ENCODE assay signal across 15 cellular contexts in the genomic region with DNA sequence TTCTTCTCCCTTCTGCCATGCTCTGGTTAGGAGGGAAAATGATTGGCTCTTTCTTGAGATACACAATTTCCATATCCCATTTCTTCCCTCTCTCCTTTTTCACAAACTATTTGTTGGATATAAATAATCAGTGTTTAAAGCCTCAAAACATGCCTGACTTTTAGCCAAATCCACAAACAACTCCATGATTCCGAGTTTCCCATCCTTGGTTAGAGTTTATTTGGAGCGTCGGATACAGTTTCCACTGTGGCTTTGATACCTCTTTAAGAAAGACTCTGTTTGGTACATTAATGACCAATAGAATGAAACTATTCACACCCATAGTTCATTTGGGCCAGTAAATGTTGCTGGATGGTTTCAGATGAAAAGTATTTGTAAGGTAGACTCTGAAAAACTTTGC. TPM values are rescaled to one million over a fixed set of nuclear protein-coding genes. Genes with fewer than 3 reads are reported as not detected.
DNase-seq lines count a peak whose midpoint lies in the region; ATAC-seq and TF ChIP-seq lines count a peak whose summit lies in the region.
"Had no signal": no experiment of that assay in that cellular context is flagged by ENCODE, and none has a peak within 500 bp of the region (broad histone marks: within the 10 kb centered on the region; RNA-seq: fewer than 3 reads in every experiment).

No MANE protein-coding gene starts in this region.

- no peak overlapping the region for H3K4me3 Mint-ChIP-seq in CD14-positive monocyte
- H3K4me3 Mint-ChIP-seq: dendritic cell treated with granulocyte-macrophage colony-stimulating factor and Interleukin-4, amounts not matched to agents 40 ng/mL and 50 ng/mL, for 4 days; nephron had no signal

- peak overlapping the region; percentile 77 to 94 for H3K18ac ChIP-seq in mesenchymal stem cell (ENCODE audit: low read depth in 1 of 2, low read length in 2 of 2)

- intact Hi-C loops in CD14-positive monocyte (cut with micrococcal nuclease) = no loop called here

- no peaks in the 10 kb centered on the region for H3K4me1 Mint-ChIP-seq in CD14-positive monocyte

- H3K9me3 Mint-ChIP-seq in CD14-positive monocyte = peaks cover 0 to 3% (median 0%) of the 10 kb centered on the region in 7 donors
- H3K9me3 Mint-ChIP-seq: dendritic cell treated with granulocyte-macrophage colony-stimulating factor and Interleukin-4, amounts not matched to agents 40 ng/mL and 50 ng/mL, for 4 days; nephron had no signal

- H3K4ac ChIP-seq in mesenchymal stem cell (ENCODE audit: low read depth in 1 of 2, low read length in 2 of 2) = peak overlapping the region in 1 of 2 experiments; percentile 16

- no peak overlapping the region for H3K27ac Mint-ChIP-seq in CD14-positive monocyte
- H3K27ac Mint-ChIP-seq: dendritic cell treated with granulocyte-macrophage colony-stimulating factor and Interleukin-4, amounts not matched to agents 40 ng/mL and 50 ng/mL, for 4 days had no signal

- WGBS in mesenchymal stem cell = 82% methylated on average over 3 of the region's 3 CpGs
- 27% methylated on average over 3 of the region's 3 CpGs for WGBS in suprapubic skin

- H3K36me3 ChIP-seq in brain microvascular endothelial cell (replicated peaks) (no peaks in the 10 kb centered on the region), mesenchymal stem cell (ENCODE audit: control insufficient read depth in 1 of 2, insufficient read depth in 2 of 2, low read depth in 1 of 2, low read length in 2 of 2) (no peaks in the 10 kb centered on the region), suprapubic skin (no peaks in the 10 kb centered on the region)
- H3K36me3 ChIP-seq: HAP-1 had no signal

- TF ChIP-seq CTCF in brain microvascular endothelial cell (IDR thresholded peaks at IDR 0.05; ENCODE audit: low read depth, low read length, missing control alignments) (no peak), suprapubic skin (IDR thresholded peaks at IDR 0.05) (no peak), GM13976 (IDR thresholded peaks at IDR 0.05; ENCODE audit: borderline replicate concordance, control extremely low read depth, extremely low read depth, insufficient read depth, missing control alignments) (no peak), CD14-positive monocyte (IDR thresholded peaks at IDR 0.05) (no peak)

- no peak overlapping the region for H4K8ac ChIP-seq in mesenchymal stem cell (ENCODE audit: low read length)

- no peak overlapping the region for H2BK120ac ChIP-seq in mesenchymal stem cell (ENCODE audit: low read depth, low read length)

- H3K36me3 Mint-ChIP-seq in CD14-positive monocyte = no peaks in the 10 kb centered on the region

- TF ChIP-seq POLR2A in suprapubic skin (IDR thresholded peaks at IDR 0.05) = no peak

- peaks cover 7 to 15% (median 11%) of the 10 kb centered on the region in 3 donors for H3K27me3 Mint-ChIP-seq in CD14-positive monocyte (ENCODE audit: low read depth in 3 of 3)

- H3K9me3 ChIP-seq in mesenchymal stem cell (ENCODE audit: control insufficient read depth, low read length) (no peaks in the 10 kb centered on the region), suprapubic skin (no peaks in the 10 kb centered on the region)
- H3K9me3 ChIP-seq: HAP-1 had no signal

- peak overlapping the region; percentile 97 for H4K91ac ChIP-seq in mesenchymal stem cell (ENCODE audit: low read length)

- no peak overlapping the region for H3K23ac ChIP-seq in mesenchymal stem cell (ENCODE audit: low read length in 2 of 2)

- H3K4me3 ChIP-seq in brain microvascular endothelial cell (ENCODE audit: low read depth, low read length) (no peak overlapping the region), mesenchymal stem cell (ENCODE audit: insufficient read depth in 1 of 2, low read depth in 1 of 2, low read length in 2 of 2) (no peak overlapping the region), suprapubic skin (no peak overlapping the region)
- H3K4me3 ChIP-seq: HAP-1 had no signal

- DNase-seq in NCI-H226 (peak; percentile 36), brain microvascular endothelial cell (no peak), mesenchymal stem cell (peak; percentile 38), suprapubic skin (ENCODE audit: low spot score in 2 of 2) (no peak), dermis blood vessel endothelial cell (no peak), GM13976 (ENCODE audit: low spot score) (no peak), CD14-positive monocyte (ENCODE audit: low spot score) (no peak)
- DNase-seq: anterior cingulate cortex; NCI-H2029 treated with DMSO at 0.1 percent for 48 hours; stimulated activated CD4-positive, alpha-beta T cell treated with anti-CD3 and anti-CD28 coated beads, Interleukin-1b, Interleukin-23, amount 100 ng/mL, for 48 hours had no signal

- peak overlapping the region; percentile 28 for H3K9ac ChIP-seq in mesenchymal stem cell (ENCODE audit: low read length)

- in situ Hi-C loops in brain microvascular endothelial cell (cut with HindIII; ENCODE audit: low pct_ligation_motif_present, low sequenced_read_pairs) = no loop called here
- in situ Hi-C loops in GM13976 (cut with MboI; ENCODE audit: low sequenced_read_pairs, unreplicated experiment) = no loop called here

- no peak for ATAC-seq in GM21360 (IDR thresholded peaks at IDR 0.05; ENCODE audit: unreplicated experiment)

- peaks cover 5% of the 10 kb centered on the region for H3K79me1 ChIP-seq in mesenchymal stem cell (replicated peaks; ENCODE audit: low read length, poor library complexity, severe bottlenecking)

- H3K4me2 ChIP-seq in mesenchymal stem cell (ENCODE audit: low read length, poor library complexity, severe bottlenecking) = no peak overlapping the region

- peak overlapping the region; percentile 69 for H3K27ac ChIP-seq in brain microvascular endothelial cell
- peak overlapping the region; percentile 97 for H3K27ac ChIP-seq in mesenchymal stem cell (ENCODE audit: low read length, poor library complexity, severe bottlenecking)
- peak overlapping the region; percentile 22 for H3K27ac ChIP-seq in suprapubic skin
- H3K27ac ChIP-seq: C4-2B had no signal

- H3K4me1 ChIP-seq in mesenchymal stem cell (ENCODE audit: control insufficient read depth, insufficient read depth, low read depth, low read length) = peaks cover 12% of the 10 kb centered on the region
- peaks cover 37% of the 10 kb centered on the region for H3K4me1 ChIP-seq in suprapubic skin
- H3K4me1 ChIP-seq: HAP-1 had no signal

- H2BK15ac ChIP-seq in mesenchymal stem cell (ENCODE audit: low read depth, poor library complexity, severe bottlenecking) = no peak overlapping the region

- no peak overlapping the region for H3K14ac ChIP-seq in mesenchymal stem cell (ENCODE audit: low read length in 2 of 2)

- H2BK5ac ChIP-seq in mesenchymal stem cell (ENCODE audit: low read depth, low read length, poor library complexity, severe bottlenecking) = peak overlapping the region; percentile 84

- peak overlapping the region; percentile 92 to 99 for H2BK12ac ChIP-seq in mesenchymal stem cell (ENCODE audit: low read length in 2 of 2)

- TF ChIP-seq EP300 in suprapubic skin (IDR thresholded peaks at IDR 0.05) = no peak

- H3K27me3 ChIP-seq in brain microvascular endothelial cell (replicated peaks) (no peaks in the 10 kb centered on the region), mesenchymal stem cell (ENCODE audit: control insufficient read depth in 1 of 2, insufficient read depth in 1 of 2, low read length in 2 of 2) (no peaks in the 10 kb centered on the region), suprapubic skin (no peaks in the 10 kb centered on the region)

- peak overlapping the region; percentile 71 for H2AK5ac ChIP-seq in mesenchymal stem cell (ENCODE audit: low read length, severe bottlenecking)

- H2AFZ ChIP-seq in mesenchymal stem cell (ENCODE audit: low read depth, low read length) = no peak overlapping the region

RNA-seq across cellular contexts. Expression of a gene that starts 5.9 kb away (rescaled TPM):
- 258 TPM for polyA plus RNA-seq in mesenchymal stem cell (2013, experiment 1 of 2)
- 261 TPM for polyA plus RNA-seq in mesenchymal stem cell (2013, experiment 2 of 2)
- total RNA-seq in suprapubic skin (10 to 100 TPM; 43.0 to 69.2 (median 47.9) TPM), dermis blood vessel endothelial cell (42.0 and 56.4 TPM in 2 replicates)
- under 1 TPM; 0.03 TPM for polyA plus RNA-seq in CD14-positive monocyte

Comparison
In these comparisons a context has a peak if more than half of its experiments do, and no peak if none do; other contexts are left out.
1. DNase-seq: peak in NCI-H226 (single experiment) and mesenchymal stem cell (single experiment); none in brain microvascular endothelial cell (single experiment), suprapubic skin (0 of 2), dermis blood vessel endothelial cell (single experiment), GM13976 (single experiment) and CD14-positive monocyte (single experiment).
2. H3K27ac ChIP-seq: peak in every context shown above with its lines; median percentile 97 in mesenchymal stem cell; 69 in brain microvascular endothelial cell; 22 in suprapubic skin.